ENCODE assay signal across 10 cellular contexts in genomic region chr16:63617990-63618763, GRCh38.
DNase-seq lines count a peak whose midpoint lies in the region; ATAC-seq and TF ChIP-seq lines count a peak whose summit lies in the region.
"Had no signal": no experiment of that assay in that cellular context is flagged by ENCODE, and none has a peak within 500 bp of the region (broad histone marks: within the 10 kb centered on the region; RNA-seq: fewer than 3 reads in every experiment).

No MANE protein-coding gene starts in this region.

- ATAC-seq in GM18511 (IDR thresholded peaks at IDR 0.05; ENCODE audit: unreplicated experiment) (no peak), HG02973 (IDR thresholded peaks at IDR 0.05; ENCODE audit: unreplicated experiment) (no peak)

- H3K36me3 ChIP-seq in BLaER1 (peaks cover 15% of the 10 kb centered on the region; the same call in 1 of the 2 replicates), esophagus squamous epithelium (no peaks in the 10 kb centered on the region)

- intact Hi-C loops in esophagus squamous epithelium (cut with DNase I), result no loop called here

- H3K9me3 ChIP-seq in BLaER1, result peaks cover 43% of the 10 kb centered on the region
- H3K9me3 ChIP-seq in esophagus squamous epithelium, result no peaks in the 10 kb centered on the region

- TF ChIP-seq CTCF in esophagus squamous epithelium (IDR thresholded peaks at IDR 0.05), result no peak

- peak overlapping the region; percentile 91 for H3K4me2 ChIP-seq in BLaER1

- H3K4me1 ChIP-seq in BLaER1 (peaks cover 71% of the 10 kb centered on the region), esophagus squamous epithelium (peaks cover 0 to 4% (median 0%) of the 10 kb centered on the region in 3 donors)

- H3K4me3 ChIP-seq in BLaER1 (peak overlapping the region; percentile 53), esophagus squamous epithelium (peak overlapping the region; percentile 60 to 66 (median 62))

- 50 to 93% methylated on average over 5 to 7 of the region's 16 CpGs for WGBS in esophagus squamous epithelium, 2 donors

- H3K27me3 ChIP-seq in BLaER1, result no peaks in the 10 kb centered on the region
- peaks cover 0 to 14% (median 0%) of the 10 kb centered on the region in 4 donors for H3K27me3 ChIP-seq in esophagus squamous epithelium

- DNase-seq in NCI-H748 (lab: John Stamatoyannopoulos, UW; ENCODE audit: unreplicated experiment) (peak; percentile 71), esophagus squamous epithelium (lab: John Stamatoyannopoulos, UW) (no peak), mucosa of gallbladder (ENCODE audit: low spot score) (peak; percentile 11), MV-4-11 (lab: John Stamatoyannopoulos, UW) (no peak), LoVo (ENCODE audit: low spot score) (no peak)
- DNase-seq: activated CD4-positive, alpha-beta T cell treated with anti-CD3 and anti-CD28 coated beads, Interleukin-2, amount 10 ng/mL, durations not matched to agents 24 days and 14 days; CD4-positive, alpha-beta T cell had no signal

- no peaks in the 10 kb centered on the region for H4K20me1 ChIP-seq in BLaER1

- peak overlapping the region; percentile 53; the same call in 1 of the 2 replicates for H3K9ac ChIP-seq in BLaER1

- no peak for TF ChIP-seq POLR2A in esophagus squamous epithelium (IDR thresholded peaks at IDR 0.05)

- H3K27ac ChIP-seq in BLaER1, result peak overlapping the region; percentile 75
- H3K27ac ChIP-seq in esophagus squamous epithelium, result peak overlapping the region in 2 of 4 donors; percentile 53 to 64

Comparison
In these comparisons a context has a peak if more than half of its experiments do, and no peak if none do; other contexts are left out.
1. DNase-seq: peak in NCI-H748 (single experiment) and mucosa of gallbladder (single experiment); none in esophagus squamous epithelium (single experiment), MV-4-11 (single experiment) and LoVo (single experiment).